1 cellular context compared by ENCODE assay signal in genomic region chr2:9234680-9235387, GRCh38.
TF ChIP-seq lines count a peak whose summit lies in the region.

No MANE protein-coding gene starts in this region.

TF ChIP-seq in HEK293, 187 proteins besides CTCF, POLR2A, EP300 and RAD21 (continued from another document):
- TF ChIP-seq BCL6B (tag by site-specific recombination; IDR thresholded peaks at IDR 0.05): 0 out of 2 replicates have a peak, but pooled peaks have one; percentile 10
- TF ChIP-seq RBAK (tag by site-specific recombination; IDR thresholded peaks at IDR 0.05): no peak
- 0 out of 2 replicates have a peak, but pooled peaks have one; percentile 15 for TF ChIP-seq SP3 (tag by site-specific recombination; IDR thresholded peaks at IDR 0.05)
- no peak for TF ChIP-seq ZSCAN4 (tag by site-specific recombination; IDR thresholded peaks at IDR 0.05)
- TF ChIP-seq ELK4 (IDR thresholded peaks at IDR 0.05; ENCODE audit: borderline replicate concordance, low read depth, low read length): no peak
- TF ChIP-seq ZNF549 (tag by site-specific recombination; IDR thresholded peaks at IDR 0.05): no peak
- TF ChIP-seq ZNF629 (tag by site-specific recombination; IDR thresholded peaks at IDR 0.05): 0 out of 2 replicates have a peak, but pooled peaks have one; percentile 33
- peak; percentile 47; the same call in 1 of the 2 replicates for TF ChIP-seq SP7 (tag by site-specific recombination; IDR thresholded peaks at IDR 0.05)
- no peak for TF ChIP-seq PRDM1 (tag by site-specific recombination; IDR thresholded peaks at IDR 0.05)
- TF ChIP-seq ZBTB26 (tag by site-specific recombination; optimal IDR thresholded peaks at IDR 0.05): no peak
- no peak for TF ChIP-seq SETDB1 (IDR thresholded peaks at IDR 0.05; ENCODE audit: insufficient read length, low read length)
- no peak for TF ChIP-seq ZBTB44 (tag by site-specific recombination; IDR thresholded peaks at IDR 0.05)
- TF ChIP-seq ZNF701 (tag by site-specific recombination; IDR thresholded peaks at IDR 0.05): no peak
- TF ChIP-seq ZNF37A (tag by site-specific recombination; IDR thresholded peaks at IDR 0.05): no peak
- TF ChIP-seq PRDM6 (tag by site-specific recombination; IDR thresholded peaks at IDR 0.05): peak; percentile 39
- no peak for TF ChIP-seq ZNF140 (tag by site-specific recombination; IDR thresholded peaks at IDR 0.05)
- 0 out of 2 replicates have a peak, but pooled peaks have one; percentile 23 for TF ChIP-seq ZNF660 (tag by site-specific recombination; IDR thresholded peaks at IDR 0.05)
- TF ChIP-seq ZBTB17 (tag by site-specific recombination; IDR thresholded peaks at IDR 0.05): peak; percentile 81; the same call in 1 of the 2 replicates
- no peak for TF ChIP-seq ZNF513 (tag by site-specific recombination; IDR thresholded peaks at IDR 0.05)
- no peak for TF ChIP-seq ZNF24 (tag by site-specific recombination; IDR thresholded peaks at IDR 0.05)
- TF ChIP-seq PRDM10 (tag by site-specific recombination; IDR thresholded peaks at IDR 0.05): peak; percentile 48
- TF ChIP-seq ZNF561 (tag by site-specific recombination; IDR thresholded peaks at IDR 0.05; ENCODE audit: borderline replicate concordance): no peak
- no peak for TF ChIP-seq ZNF560 (tag by site-specific recombination; IDR thresholded peaks at IDR 0.05; ENCODE audit: borderline replicate concordance)
- no peak for TF ChIP-seq ZSCAN16 (tag by site-specific recombination; IDR thresholded peaks at IDR 0.05)
- no peak for TF ChIP-seq ZNF362 (tag by site-specific recombination; IDR thresholded peaks at IDR 0.05)
TF ChIP-seq in HEK293: peak in this region for 8.
